In genomic region chr7:22771829-22772228, GRCh38 we compare ENCODE assay signal across 38 cellular contexts. TPM values are rescaled to one million over a fixed set of nuclear protein-coding genes. Genes with fewer than 3 reads are reported as not detected.
"Had no signal": no experiment of that assay in that cellular context is flagged by ENCODE, and none has a peak within 500 bp of the region (broad histone marks: within the 10 kb centered on the region; RNA-seq: fewer than 3 reads in every experiment).

No MANE protein-coding gene starts in this region.

- H3K9ac ChIP-seq: SK-N-SH had no signal

- H3K36me3 Mint-ChIP-seq: activated naive CD4-positive, alpha-beta T cell treated with anti-CD3 and anti-CD28 coated beads, Interleukin-2, amount 50 U/mL, for 24 hours had no signal

- H3K27ac Mint-ChIP-seq: activated CD4-positive, alpha-beta T cell treated with anti-CD3 and anti-CD28 coated beads for 36 hours; activated CD4-positive, alpha-beta T cell treated with anti-CD3 and anti-CD28 coated beads, Interleukin-2, amount 10 ng/mL, durations not matched to agents 7 days and 5 days; activated CD8-positive, alpha-beta T cell treated with anti-CD3 and anti-CD28 coated beads, Interleukin-2, amount 10 ng/mL, durations not matched to agents 7 days and 5 days; activated naive CD4-positive, alpha-beta T cell treated with anti-CD3 and anti-CD28 coated beads, Interleukin-2, amount 50 U/mL, for 24 hours; activated naive CD8-positive, alpha-beta T cell treated with anti-CD3 and anti-CD28 coated beads, Interleukin-2, amount 10 ng/mL, durations not matched to agents 7 days and 5 days; activated T-cell treated with anti-CD3 and anti-CD28 coated beads, Interleukin-2, amount 50 U/mL, for 24 hours; activated T-helper 2 cell treated with anti-CD3 and anti-CD28 coated beads, Interferon-gamma antibody, Interleukin-2, Interleukin-4, amounts not matched to agents 10 μg/mL and 5 μg/mL and 100 μg/mL, durations not matched to agents 14 hours and 24 hours and 36 hours; T-helper 1 cell treated with Interleukin-12 subunit alpha and Interleukin-12 subunit beta and Interleukin-4 antibody, amounts not matched to agents 30 μg/mL and 1 μg/mL, for 36 hours; T-helper 2 cell treated with Interferon-gamma antibody and Interleukin-4, amounts not matched to agents 5 μg/mL and 100 μg/mL, for 36 hours; WTC11 had no signal

- H3K9me3 Mint-ChIP-seq: activated CD4-positive, alpha-beta T cell treated with anti-CD3 and anti-CD28 coated beads, Interleukin-2, amount 10 ng/mL, durations not matched to agents 7 days and 5 days; activated naive CD4-positive, alpha-beta T cell treated with anti-CD3 and anti-CD28 coated beads, Interleukin-2, amount 50 U/mL, for 24 hours; activated naive CD8-positive, alpha-beta T cell treated with anti-CD3 and anti-CD28 coated beads, Interleukin-2, amount 10 ng/mL, durations not matched to agents 7 days and 5 days; activated T-cell treated with anti-CD3 and anti-CD28 coated beads, Interleukin-2, amount 50 U/mL, for 24 hours; activated T-helper 2 cell treated with anti-CD3 and anti-CD28 coated beads, Interferon-gamma antibody, Interleukin-2, Interleukin-4, amounts not matched to agents 10 μg/mL and 5 μg/mL and 100 μg/mL, durations not matched to agents 14 hours and 24 hours and 36 hours; central memory CD8-positive, alpha-beta T cell; T-helper 1 cell treated with Interleukin-12 subunit alpha and Interleukin-12 subunit beta and Interleukin-4 antibody, amounts not matched to agents 30 μg/mL and 1 μg/mL, for 36 hours; T-helper 2 cell treated with Interferon-gamma antibody and Interleukin-4, amounts not matched to agents 5 μg/mL and 100 μg/mL, for 36 hours had no signal

- H3K9me3 ChIP-seq: ascending aorta, colonic mucosa, Peyer's patch, SJSA1, SK-N-SH had no signal

- ATAC-seq: activated CD4-positive, alpha-beta T cell treated with anti-CD3 and anti-CD28 coated beads for 36 hours; activated CD4-positive, CD25-positive, alpha-beta regulatory T cell treated with anti-CD3 and anti-CD28 coated beads, Interleukin-2, amount 50 U/mL, for 24 hours; activated CD8-positive, alpha-beta T cell treated with anti-CD3 and anti-CD28 coated beads, Interleukin-2, amount 10 ng/mL, durations not matched to agents 7 days and 5 days; PC-3; WTC11 had no signal

- H3K4me1 ChIP-seq: ascending aorta, colonic mucosa, Peyer's patch, SJSA1 had no signal

- H3K4me3 ChIP-seq: ascending aorta, cardiac muscle cell, colonic mucosa, MG63, Peyer's patch, SJSA1 had no signal

- H3K4me2 ChIP-seq: SK-N-SH had no signal

- H3K4me1 Mint-ChIP-seq: activated CD4-positive, alpha-beta T cell treated with anti-CD3 and anti-CD28 coated beads for 36 hours; activated CD4-positive, alpha-beta T cell treated with anti-CD3 and anti-CD28 coated beads, Interleukin-2, amount 10 ng/mL, durations not matched to agents 7 days and 5 days; activated naive CD4-positive, alpha-beta T cell treated with anti-CD3 and anti-CD28 coated beads, Interleukin-2, amount 50 U/mL, for 24 hours; central memory CD8-positive, alpha-beta T cell; WTC11 had no signal

- H3K27me3 ChIP-seq: ascending aorta, cardiac muscle cell, colonic mucosa, MG63, Peyer's patch, SJSA1 had no signal

- DNase-seq: activated CD4-positive, alpha-beta T cell treated with anti-CD3 and anti-CD28 coated beads for 36 hours; activated CD4-positive, alpha-beta T cell treated with anti-CD3 and anti-CD28 coated beads, Interleukin-2, amount 10 ng/mL, durations not matched to agents 7 days and 5 days; activated CD4-positive, alpha-beta T cell treated with anti-CD3 and anti-CD28 coated beads, Interleukin-2, amount 50 U/mL, for 48 hours; activated CD8-positive, alpha-beta T cell treated with anti-CD3 and anti-CD28 coated beads, Interleukin-2, amount 10 ng/mL, durations not matched to agents 7 days and 5 days; activated gamma-delta T cell; activated naive CD4-positive, alpha-beta T cell treated with Interleukin-2 at 50 U/mL for 16 hours; activated naive CD8-positive, alpha-beta T cell treated with anti-CD3 and anti-CD28 coated beads, Interleukin-2, amount 10 ng/mL, durations not matched to agents 7 days and 5 days; activated T-cell treated with anti-CD3 and anti-CD28 coated beads, Interleukin-2, amount 50 U/mL, for 24 hours; amygdala; colonic mucosa; Kasumi-1; MG63; MV-4-11; NCI-H1092; NCI-H146; NCI-H187; NCI-H2081; NCI-H2171 treated with DMSO at 0.1 percent for 48 hours; NCI-H2227 treated with DMSO at 0.1 percent for 48 hours; NCI-H446; NCI-H510A treated with DMSO at 0.1 percent for 48 hours; NCI-H526 treated with DMSO at 0.1 percent for 48 hours; NCI-H774; PC-3; Peyer's patch; RPMI8226; SHP77 treated with DMSO at 0.1 percent for 48 hours; SK-N-SH had no signal

- H3K36me3 ChIP-seq: ascending aorta, cardiac muscle cell, colonic mucosa, MG63, Peyer's patch, SJSA1 had no signal

- H3K27ac ChIP-seq: ascending aorta, cardiac muscle cell, colonic mucosa, Peyer's patch, SJSA1 had no signal

- H3K4me3 Mint-ChIP-seq: activated CD4-positive, alpha-beta T cell treated with anti-CD3 and anti-CD28 coated beads for 36 hours; activated CD4-positive, alpha-beta T cell treated with anti-CD3 and anti-CD28 coated beads, Interleukin-2, amount 10 ng/mL, durations not matched to agents 7 days and 5 days; activated CD8-positive, alpha-beta T cell treated with anti-CD3 and anti-CD28 coated beads, Interleukin-2, amount 10 ng/mL, durations not matched to agents 7 days and 5 days; activated naive CD4-positive, alpha-beta T cell treated with anti-CD3 and anti-CD28 coated beads, Interleukin-2, amount 50 U/mL, for 24 hours; activated naive CD8-positive, alpha-beta T cell treated with anti-CD3 and anti-CD28 coated beads, Interleukin-2, amount 10 ng/mL, durations not matched to agents 7 days and 5 days; activated T-cell treated with anti-CD3 and anti-CD28 coated beads, Interleukin-2, amount 50 U/mL, for 24 hours; central memory CD8-positive, alpha-beta T cell; T-helper 1 cell treated with Interleukin-12 subunit alpha and Interleukin-12 subunit beta and Interleukin-4 antibody, amounts not matched to agents 30 μg/mL and 1 μg/mL, for 36 hours; T-helper 2 cell treated with Interferon-gamma antibody and Interleukin-4, amounts not matched to agents 5 μg/mL and 100 μg/mL, for 36 hours; WTC11 had no signal

RNA-seq across cellular contexts. Expression of gene IL6, which starts 44.8 kb away (rescaled TPM):
- total RNA-seq: activated T-helper 2 cell treated with anti-CD3 and anti-CD28 coated beads, Interferon-gamma antibody, Interleukin-2, Interleukin-4, amounts not matched to agents 10 μg/mL and 5 μg/mL and 100 μg/mL, durations not matched to agents 14 hours and 24 hours and 36 hours; cardiac muscle cell had no signal
- polyA plus RNA-seq: cardiac muscle cell had no signal
